In the genomic region with DNA sequence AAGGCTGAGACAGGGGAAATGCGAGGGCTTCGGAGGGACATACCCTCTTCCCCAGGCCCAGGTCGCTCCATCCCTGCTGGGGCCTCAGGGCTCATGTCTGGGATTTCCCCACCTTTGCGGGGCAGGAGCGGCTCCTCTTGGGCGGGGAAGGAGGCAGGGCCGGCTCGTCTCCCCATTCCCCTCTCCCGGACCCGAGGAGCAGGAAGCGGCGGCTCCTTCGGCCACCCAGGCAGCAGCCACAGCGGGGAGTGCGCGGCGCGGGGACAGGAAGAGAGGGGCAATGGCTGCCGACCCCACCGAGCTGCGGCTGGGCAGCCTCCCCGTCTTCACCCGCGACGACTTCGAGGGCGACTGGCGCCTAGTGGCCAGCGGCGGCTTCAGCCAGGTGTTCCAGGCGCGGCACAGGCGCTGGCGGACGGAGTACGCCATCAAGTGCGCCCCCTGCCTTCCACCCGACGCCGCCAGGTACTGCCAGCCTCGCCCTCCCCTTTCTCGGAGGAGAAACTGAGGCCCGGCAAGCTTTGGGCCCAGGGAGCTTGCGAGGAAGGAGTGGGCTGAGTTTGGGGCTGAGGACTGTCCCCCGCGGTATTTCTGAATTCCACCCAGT, we compare ENCODE assay signal across 12 cellular contexts. TPM values are rescaled to one million over a fixed set of nuclear protein-coding genes. Genes with fewer than 3 reads are reported as not detected.
DNase-seq lines count a peak whose midpoint lies in the region; ATAC-seq and TF ChIP-seq lines count a peak whose summit lies in the region.
"Had no signal": no experiment of that assay in that cellular context is flagged by ENCODE, and none has a peak within 500 bp of the region (broad histone marks: within the 10 kb centered on the region; RNA-seq: fewer than 3 reads in every experiment).

A gene with protein sequence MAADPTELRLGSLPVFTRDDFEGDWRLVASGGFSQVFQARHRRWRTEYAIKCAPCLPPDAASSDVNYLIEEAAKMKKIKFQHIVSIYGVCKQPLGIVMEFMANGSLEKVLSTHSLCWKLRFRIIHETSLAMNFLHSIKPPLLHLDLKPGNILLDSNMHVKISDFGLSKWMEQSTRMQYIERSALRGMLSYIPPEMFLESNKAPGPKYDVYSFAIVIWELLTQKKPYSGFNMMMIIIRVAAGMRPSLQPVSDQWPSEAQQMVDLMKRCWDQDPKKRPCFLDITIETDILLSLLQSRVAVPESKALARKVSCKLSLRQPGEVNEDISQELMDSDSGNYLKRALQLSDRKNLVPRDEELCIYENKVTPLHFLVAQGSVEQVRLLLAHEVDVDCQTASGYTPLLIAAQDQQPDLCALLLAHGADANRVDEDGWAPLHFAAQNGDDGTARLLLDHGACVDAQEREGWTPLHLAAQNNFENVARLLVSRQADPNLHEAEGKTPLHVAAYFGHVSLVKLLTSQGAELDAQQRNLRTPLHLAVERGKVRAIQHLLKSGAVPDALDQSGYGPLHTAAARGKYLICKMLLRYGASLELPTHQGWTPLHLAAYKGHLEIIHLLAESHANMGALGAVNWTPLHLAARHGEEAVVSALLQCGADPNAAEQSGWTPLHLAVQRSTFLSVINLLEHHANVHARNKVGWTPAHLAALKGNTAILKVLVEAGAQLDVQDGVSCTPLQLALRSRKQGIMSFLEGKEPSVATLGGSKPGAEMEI (plus strand): TSS at position 175 of the 607 bp plus-strand sequence. CDS start 106 bp downstream, at position 281.

- DNase-seq in left ventricle myocardium inferior (no peak), left cardiac atrium (no peak), choroid plexus epithelial cell (ENCODE audit: low read depth) (no peak), left lobe of liver (ENCODE audit: low spot score) (no peak)
- DNase-seq: activated CD4-positive, alpha-beta T cell treated with anti-CD3 and anti-CD28 coated beads for 1 hour; BE2C; gastrocnemius medialis; NCI-H1694 had no signal

- peaks cover 4% of the 10 kb centered on the region for H3K4me1 ChIP-seq in left ventricle myocardium inferior
- H3K4me1 ChIP-seq in urinary bladder (ENCODE audit: insufficient read depth): no peaks in the 10 kb centered on the region
- H3K4me1 ChIP-seq: BE2C, gastrocnemius medialis had no signal

- H3K27ac ChIP-seq in left ventricle myocardium inferior (replicated peaks): no peak within 1 kb of the TSS
- no peak within 1 kb of the TSS for H3K27ac ChIP-seq in urinary bladder (ENCODE audit: low read depth)
- H3K27ac ChIP-seq: gastrocnemius medialis had no signal

- H3K4me3 ChIP-seq in left ventricle myocardium inferior (peak within 1 kb of the TSS; percentile 21), choroid plexus epithelial cell (ENCODE audit: low read depth, low read length) (peak within 1 kb of the TSS; percentile 28), urinary bladder (ENCODE audit: low read depth, low read length) (peak within 1 kb of the TSS; percentile 10)
- H3K4me3 ChIP-seq: gastrocnemius medialis had no signal

- 7% methylated on average over 45 of the region's 46 CpGs for WGBS in urinary bladder

- H3K9me3 ChIP-seq in left ventricle myocardium inferior (replicated peaks): no peaks in the 10 kb centered on the region
- H3K9me3 ChIP-seq: BE2C, gastrocnemius medialis had no signal

- H3K36me3 ChIP-seq in left ventricle myocardium inferior: no peaks in the 10 kb centered on the region
- H3K36me3 ChIP-seq in urinary bladder (ENCODE audit: insufficient read depth): no peaks in the 10 kb centered on the region
- H3K36me3 ChIP-seq: BE2C, gastrocnemius medialis had no signal

- no peak for ATAC-seq in left cardiac atrium
- ATAC-seq in left lobe of liver: peak; percentile 14
- ATAC-seq in GM19397 (IDR thresholded peaks at IDR 0.05; ENCODE audit: unreplicated experiment): no peak
- ATAC-seq in HG02623 (IDR thresholded peaks at IDR 0.05; ENCODE audit: unreplicated experiment): no peak
- no peak for ATAC-seq in HG02852 (IDR thresholded peaks at IDR 0.05; ENCODE audit: unreplicated experiment)
- ATAC-seq: gastrocnemius medialis had no signal

- intact Hi-C loops in left ventricle myocardium inferior (cut with micrococcal nuclease): no loop called here
- intact Hi-C loops in left cardiac atrium (cut with DNase I): no loop called here

- H3K27me3 ChIP-seq in left ventricle myocardium inferior (ENCODE audit: low read depth): peaks cover 50% of the 10 kb centered on the region
- H3K27me3 ChIP-seq: BE2C had no signal

- TF ChIP-seq CTCF in left ventricle myocardium inferior (IDR thresholded peaks at IDR 0.05; ENCODE audit: borderline replicate concordance): peak; percentile 25
- TF ChIP-seq CTCF in choroid plexus epithelial cell (conservative IDR thresholded peaks at IDR 0.05; ENCODE audit: low read depth, low read length): peak; percentile 26

RNA-seq across cellular contexts. Expression of the gene that starts here (rescaled TPM):
- not detected for total RNA-seq in left ventricle myocardium inferior
- total RNA-seq in left cardiac atrium: under 1 TPM in 1 of 2 donors, not detected in 1; 0.10 TPM
- total RNA-seq in left lobe of liver: 0.08 TPM
- total RNA-seq in urinary bladder: 0.16 TPM
- 0.32 TPM for polyA plus RNA-seq in urinary bladder

Comparison
In these comparisons a context has a peak if more than half of its experiments do, and no peak if none do; other contexts are left out.
1. Peak in ATAC-seq in left lobe of liver; RNA of the gene not detected or under 1 TPM.